Comparison of ENCODE assay signal across 8 cellular contexts in the genomic region with DNA sequence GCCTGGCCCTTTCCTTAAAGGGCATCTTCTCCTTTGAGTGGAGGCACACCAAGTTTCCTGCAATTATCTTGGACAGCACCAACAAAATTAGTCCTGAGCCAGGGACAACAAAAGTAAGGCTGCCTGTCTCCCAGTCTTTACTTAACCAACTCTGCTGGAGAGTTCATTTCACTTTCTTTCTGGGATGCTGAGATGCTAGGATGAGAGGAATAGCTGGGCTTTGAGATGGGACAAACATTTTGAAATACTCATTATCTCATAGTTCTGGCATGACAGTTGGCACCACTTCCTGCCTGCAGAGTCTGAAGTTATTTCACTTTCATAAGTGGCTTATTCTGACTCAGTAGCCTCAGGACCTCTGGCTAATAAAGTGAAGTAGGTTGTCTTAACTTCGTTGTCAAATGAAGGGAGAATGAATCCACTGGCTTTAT.
DNase-seq lines count a peak whose midpoint lies in the region; ATAC-seq and TF ChIP-seq lines count a peak whose summit lies in the region.

No MANE protein-coding gene starts in this region.

- H3K4me3 ChIP-seq in GM08714 (ENCODE audit: low read length), result peak overlapping the region; percentile 94
- H3K4me3 ChIP-seq in Jurkat, Clone E6-1 (ENCODE audit: low read length), result peak overlapping the region; percentile 34
- H3K4me3 ChIP-seq in endodermal cell (ENCODE audit: low read length), result no peak overlapping the region

- no peak for TF ChIP-seq CTCF in endodermal cell (conservative IDR thresholded peaks at IDR 0.05)

- peak; percentile 76 for DNase-seq in Jurkat, Clone E6-1 (ENCODE audit: low read depth, low spot score)
- DNase-seq in left lobe of liver (ENCODE audit: low spot score) (no peak), NCI-H524 (lab: John Stamatoyannopoulos, UW) (no peak), endodermal cell (no peak), middle frontal gyrus (ENCODE audit: extremely low spot score, low spot score) (no peak)

- no peak overlapping the region for H3K9ac ChIP-seq in endodermal cell (ENCODE audit: extremely low read depth, low read length, poor library complexity, severe bottlenecking)

- no peaks in the 10 kb centered on the region for H3K9me3 ChIP-seq in endodermal cell (ENCODE audit: control insufficient read depth, low read length)

- H3K4me3 Mint-ChIP-seq in activated T-helper 17 cell treated with anti-CD3 and anti-CD28 coated beads, Interleukin-2, amount 50 U/mL, for 72 hours, result peak overlapping the region; percentile 89
- H3K4me3 Mint-ChIP-seq in endodermal cell, result no peak overlapping the region

- peak overlapping the region; percentile 78 for H3K27ac Mint-ChIP-seq in activated T-helper 17 cell treated with anti-CD3 and anti-CD28 coated beads, Interleukin-2, amount 50 U/mL, for 72 hours
- no peak overlapping the region for H3K27ac Mint-ChIP-seq in endodermal cell

- no peak overlapping the region for H3K27ac ChIP-seq in endodermal cell (ENCODE audit: low read depth, low read length)

- H3K36me3 ChIP-seq in endodermal cell (ENCODE audit: control insufficient read depth, insufficient read depth, low read length), result no peaks in the 10 kb centered on the region

- H3K9me3 Mint-ChIP-seq in activated T-helper 17 cell treated with anti-CD3 and anti-CD28 coated beads, Interleukin-2, amount 50 U/mL, for 72 hours, result no peaks in the 10 kb centered on the region
- H3K9me3 Mint-ChIP-seq in endodermal cell, result no peaks in the 10 kb centered on the region

- H3K27me3 Mint-ChIP-seq in activated T-helper 17 cell treated with anti-CD3 and anti-CD28 coated beads, Interleukin-2, amount 50 U/mL, for 72 hours, result peaks cover 4% of the 10 kb centered on the region
- H3K27me3 Mint-ChIP-seq in endodermal cell (ENCODE audit: insufficient read depth), result peaks cover 47% of the 10 kb centered on the region

- H3K27me3 ChIP-seq in endodermal cell (ENCODE audit: control insufficient read depth, insufficient read depth, low read length, poor library complexity, severe bottlenecking), result peaks cover 41% of the 10 kb centered on the region

- peaks cover 10% of the 10 kb centered on the region for H3K4me1 Mint-ChIP-seq in activated T-helper 17 cell treated with anti-CD3 and anti-CD28 coated beads, Interleukin-2, amount 50 U/mL, for 72 hours
- H3K4me1 Mint-ChIP-seq in endodermal cell, result peaks cover 17% of the 10 kb centered on the region

- no peaks in the 10 kb centered on the region for H3K4me1 ChIP-seq in endodermal cell (ENCODE audit: control insufficient read depth, insufficient read depth, low read length)

- ATAC-seq in GM21526 (IDR thresholded peaks at IDR 0.05; ENCODE audit: low FRiP score, unreplicated experiment) (peak; percentile 39), left lobe of liver (peak; percentile 55)
- ATAC-seq in activated T-helper 17 cell treated with anti-CD3 and anti-CD28 coated beads, Interleukin-2, amount 50 U/mL, for 72 hours (replicated peaks), result peak; percentile 64

- peaks cover 16% of the 10 kb centered on the region for H3K36me3 Mint-ChIP-seq in activated T-helper 17 cell treated with anti-CD3 and anti-CD28 coated beads, Interleukin-2, amount 50 U/mL, for 72 hours (ENCODE audit: low read depth)
- no peaks in the 10 kb centered on the region for H3K36me3 Mint-ChIP-seq in endodermal cell (ENCODE audit: low read depth)

- 100% methylated on average over 1 of the region's 1 CpG; no CpG with 5 or more reads in 1 of the 2 experiments for WGBS in endodermal cell (ENCODE audit: insufficient coverage in 1 of 2, insufficient read length in 1 of 2), 2 experiments
